Comparison of ENCODE assay signal across 1 cellular context in the genomic region with DNA sequence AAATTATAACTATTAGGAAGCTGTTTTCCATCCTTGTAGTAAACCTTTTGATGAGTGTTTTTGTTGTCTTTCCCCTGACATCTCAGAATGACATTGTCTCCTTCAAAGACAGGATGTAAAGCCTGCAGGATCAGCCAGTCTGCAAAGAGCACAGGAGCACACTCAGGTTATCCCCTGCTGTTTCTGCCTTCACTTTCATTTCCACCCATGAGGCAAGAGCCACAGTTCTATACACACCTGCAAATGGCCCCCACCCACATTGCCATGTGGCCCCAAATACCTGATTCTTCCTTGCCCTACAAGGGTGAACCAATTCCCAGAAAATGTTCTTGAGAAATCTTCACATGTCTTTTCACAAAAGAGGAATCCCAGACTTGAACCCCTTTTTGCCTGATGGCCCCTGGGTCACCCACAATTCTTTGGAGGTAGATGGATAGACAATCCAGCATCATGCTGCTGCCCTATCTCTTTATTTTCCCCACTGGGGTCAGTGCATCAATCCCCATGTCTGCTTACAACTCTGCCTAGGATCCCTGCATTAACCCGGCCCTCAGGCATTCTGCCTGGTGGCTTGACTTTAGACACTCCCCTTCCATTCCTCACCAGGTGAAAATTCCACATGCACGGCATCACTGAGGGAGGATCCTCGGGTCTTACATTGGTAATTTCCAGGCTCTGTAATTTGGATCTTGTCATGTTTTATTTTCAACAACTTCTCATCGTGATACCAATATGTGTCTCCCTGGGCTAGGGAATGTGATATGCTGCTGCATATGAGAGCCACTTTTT.
TF ChIP-seq lines count a peak whose summit lies in the region.

No MANE protein-coding gene starts in this region.

TF ChIP-seq in GM23338, 12 proteins besides CTCF, POLR2A, EP300 and RAD21 (continued from another document):
- TF ChIP-seq, protein P1, sequence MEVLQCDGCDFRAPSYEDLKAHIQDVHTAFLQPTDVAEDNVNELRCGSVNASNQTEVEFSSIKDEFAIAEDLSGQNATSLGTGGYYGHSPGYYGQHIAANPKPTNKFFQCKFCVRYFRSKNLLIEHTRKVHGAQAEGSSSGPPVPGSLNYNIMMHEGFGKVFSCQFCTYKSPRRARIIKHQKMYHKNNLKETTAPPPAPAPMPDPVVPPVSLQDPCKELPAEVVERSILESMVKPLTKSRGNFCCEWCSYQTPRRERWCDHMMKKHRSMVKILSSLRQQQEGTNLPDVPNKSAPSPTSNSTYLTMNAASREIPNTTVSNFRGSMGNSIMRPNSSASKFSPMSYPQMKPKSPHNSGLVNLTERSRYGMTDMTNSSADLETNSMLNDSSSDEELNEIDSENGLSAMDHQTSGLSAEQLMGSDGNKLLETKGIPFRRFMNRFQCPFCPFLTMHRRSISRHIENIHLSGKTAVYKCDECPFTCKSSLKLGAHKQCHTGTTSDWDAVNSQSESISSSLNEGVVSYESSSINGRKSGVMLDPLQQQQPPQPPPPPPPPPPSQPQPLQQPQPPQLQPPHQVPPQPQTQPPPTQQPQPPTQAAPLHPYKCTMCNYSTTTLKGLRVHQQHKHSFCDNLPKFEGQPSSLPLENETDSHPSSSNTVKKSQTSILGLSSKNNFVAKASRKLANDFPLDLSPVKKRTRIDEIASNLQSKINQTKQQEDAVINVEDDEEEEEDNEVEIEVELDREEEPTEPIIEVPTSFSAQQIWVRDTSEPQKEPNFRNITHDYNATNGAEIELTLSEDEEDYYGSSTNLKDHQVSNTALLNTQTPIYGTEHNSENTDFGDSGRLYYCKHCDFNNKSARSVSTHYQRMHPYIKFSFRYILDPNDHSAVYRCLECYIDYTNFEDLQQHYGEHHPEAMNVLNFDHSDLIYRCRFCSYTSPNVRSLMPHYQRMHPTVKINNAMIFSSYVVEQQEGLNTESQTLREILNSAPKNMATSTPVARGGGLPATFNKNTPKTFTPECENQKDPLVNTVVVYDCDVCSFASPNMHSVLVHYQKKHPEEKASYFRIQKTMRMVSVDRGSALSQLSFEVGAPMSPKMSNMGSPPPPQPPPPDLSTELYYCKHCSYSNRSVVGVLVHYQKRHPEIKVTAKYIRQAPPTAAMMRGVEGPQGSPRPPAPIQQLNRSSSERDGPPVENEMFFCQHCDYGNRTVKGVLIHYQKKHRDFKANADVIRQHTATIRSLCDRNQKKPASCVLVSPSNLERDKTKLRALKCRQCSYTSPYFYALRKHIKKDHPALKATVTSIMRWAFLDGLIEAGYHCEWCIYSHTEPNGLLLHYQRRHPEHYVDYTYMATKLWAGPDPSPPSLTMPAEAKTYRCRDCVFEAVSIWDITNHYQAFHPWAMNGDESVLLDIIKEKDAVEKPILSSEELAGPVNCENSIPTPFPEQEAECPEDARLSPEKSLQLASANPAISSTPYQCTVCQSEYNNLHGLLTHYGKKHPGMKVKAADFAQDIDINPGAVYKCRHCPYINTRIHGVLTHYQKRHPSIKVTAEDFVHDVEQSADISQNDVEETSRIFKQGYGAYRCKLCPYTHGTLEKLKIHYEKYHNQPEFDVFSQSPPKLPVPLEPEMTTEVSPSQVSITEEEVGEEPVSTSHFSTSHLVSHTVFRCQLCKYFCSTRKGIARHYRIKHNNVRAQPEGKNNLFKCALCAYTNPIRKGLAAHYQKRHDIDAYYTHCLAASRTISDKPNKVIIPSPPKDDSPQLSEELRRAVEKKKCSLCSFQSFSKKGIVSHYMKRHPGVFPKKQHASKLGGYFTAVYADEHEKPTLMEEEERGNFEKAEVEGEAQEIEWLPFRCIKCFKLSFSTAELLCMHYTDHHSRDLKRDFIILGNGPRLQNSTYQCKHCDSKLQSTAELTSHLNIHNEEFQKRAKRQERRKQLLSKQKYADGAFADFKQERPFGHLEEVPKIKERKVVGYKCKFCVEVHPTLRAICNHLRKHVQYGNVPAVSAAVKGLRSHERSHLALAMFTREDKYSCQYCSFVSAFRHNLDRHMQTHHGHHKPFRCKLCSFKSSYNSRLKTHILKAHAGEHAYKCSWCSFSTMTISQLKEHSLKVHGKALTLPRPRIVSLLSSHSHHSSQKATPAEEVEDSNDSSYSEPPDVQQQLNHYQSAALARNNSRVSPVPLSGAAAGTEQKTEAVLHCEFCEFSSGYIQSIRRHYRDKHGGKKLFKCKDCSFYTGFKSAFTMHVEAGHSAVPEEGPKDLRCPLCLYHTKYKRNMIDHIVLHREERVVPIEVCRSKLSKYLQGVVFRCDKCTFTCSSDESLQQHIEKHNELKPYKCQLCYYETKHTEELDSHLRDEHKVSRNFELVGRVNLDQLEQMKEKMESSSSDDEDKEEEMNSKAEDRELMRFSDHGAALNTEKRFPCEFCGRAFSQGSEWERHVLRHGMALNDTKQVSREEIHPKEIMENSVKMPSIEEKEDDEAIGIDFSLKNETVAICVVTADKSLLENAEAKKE (CRISPR knock-in tag; IDR thresholded peaks at IDR 0.05) = no peak
- TF ChIP-seq EZH2 (IDR thresholded peaks at IDR 0.05; ENCODE audit: low read depth, unreplicated experiment) (no peak), POLR2AphosphoS5 (IDR thresholded peaks at IDR 0.05; ENCODE audit: low read depth) (no peak), STAT1 (IDR thresholded peaks at IDR 0.05; ENCODE audit: unreplicated experiment) (no peak)
